Comparison of ENCODE assay signal across 8 cellular contexts in genomic region chr17:7922499-7923289, GRCh38. TPM values are rescaled to one million over a fixed set of nuclear protein-coding genes. Genes with fewer than 3 reads are reported as not detected.
DNase-seq lines count a peak whose midpoint lies in the region; ATAC-seq, FAIRE-seq and TF ChIP-seq lines count a peak whose summit lies in the region.

No MANE protein-coding gene starts in this region.

- peak; percentile 74 for DNase-seq in activated CD4-positive, CD25-positive, alpha-beta regulatory T cell treated with anti-CD3 and anti-CD28 coated beads, Interleukin-2, amount 50 U/mL, for 72 hours
- peak; percentile 76 for DNase-seq in central memory CD4-positive, alpha-beta T cell
- DNase-seq in islet precursor cell (peak; percentile 91), spleen (peak; percentile 95), HTR-8/SVneo (ENCODE audit: insufficient read length, low spot score) (no peak), GF-D8 (lab: John Stamatoyannopoulos, UW) (no peak)

- H3K9me3 ChIP-seq in spleen, result no peaks in the 10 kb centered on the region

- peaks cover 5 to 26% (median 17%) of the 10 kb centered on the region in 6 donors for H3K4me1 ChIP-seq in spleen

- WGBS in spleen, 5 donors, result 5 to 12% (median 6%) methylated on average over 20 to 42 of the region's 42 CpGs

- TF ChIP-seq CTCF in spleen (IDR thresholded peaks at IDR 0.05 in 8 of 11, conservative IDR thresholded peaks at IDR 0.05 in 3 of 11), result peak in 3 of 11 experiments; percentile 4 to 17 (median 10)

- intact Hi-C loops in spleen (cut with DNase I; ENCODE audit: low total_unique reads), result no loop called here

- FAIRE-seq in HTR-8/SVneo (lab: Jason Lieb, UNC), result no peak

- peak overlapping the region; percentile 52 to 83 (median 76) for H3K27ac ChIP-seq in spleen

- peak overlapping the region; percentile 6 to 74 (median 40) for H3K4me3 ChIP-seq in spleen

- no peaks in the 10 kb centered on the region for H3K27me3 ChIP-seq in spleen (replicated peaks in 1 of 7)

- TF ChIP-seq POLR2A in GM18951 (IDR thresholded peaks at IDR 0.05; ENCODE audit: extremely low read depth, insufficient read depth, insufficient read length), result peak; percentile 50
- TF ChIP-seq POLR2A in spleen (IDR thresholded peaks at IDR 0.05), result peak in 2 of 3 donors; percentile 19 to 73

- peaks cover 0 to 11% (median 0%) of the 10 kb centered on the region in 6 donors for H3K36me3 ChIP-seq in spleen

- in situ Hi-C loops in GM18951 (cut with MboI; ENCODE audit: low sequenced_read_pairs, unreplicated experiment), result no loop called here

- ATAC-seq in HG02884 (IDR thresholded peaks at IDR 0.05; ENCODE audit: unreplicated experiment), result no peak

RNA-seq across cellular contexts. Expression of gene RNF227, which starts 6.6 kb away (rescaled TPM):
- total RNA-seq in spleen, result 10 to 100 TPM in 1 of 7 donors, 1 to 10 TPM in 6; 2.5 to 20.7 (median 3.4) TPM
- 1 to 10 TPM; 2.4 to 4.0 (median 3.8) TPM for polyA plus RNA-seq in spleen

RNA-seq across cellular contexts. Expression of gene KCNAB3, which starts 7.0 kb away (rescaled TPM):
- total RNA-seq in spleen, result 1 to 10 TPM; 1.1 to 6.3 (median 4.2) TPM
- 1 to 10 TPM; 2.3 to 5.6 (median 2.9) TPM for polyA plus RNA-seq in spleen

RNA-seq across cellular contexts. Expression of gene TRAPPC1, which starts 9.1 kb away (rescaled TPM):
- total RNA-seq in spleen, result 100 to 1,000 TPM in 3 of 7 donors, 10 to 100 TPM in 4; 71.1 to 120 (median 98.9) TPM
- 100 to 1,000 TPM; 128 to 172 (median 135) TPM for polyA plus RNA-seq in spleen

RNA-seq across cellular contexts. Expression of gene CNTROB, which starts 9.3 kb away (rescaled TPM):
- 10 to 100 TPM; 22.6 to 27.0 (median 25.2) TPM for total RNA-seq in spleen
- polyA plus RNA-seq in spleen, result 10 to 100 TPM; 19.6 to 27.1 (median 24.2) TPM

RNA-seq across cellular contexts. Expression of gene CHD3, which starts 34.1 kb away (rescaled TPM):
- 100 to 1,000 TPM in 2 of 7 donors, 10 to 100 TPM in 5; 60.9 to 117 (median 83.6) TPM for total RNA-seq in spleen
- polyA plus RNA-seq in spleen, result 10 to 100 TPM; 37.0 to 84.3 (median 71.8) TPM

Comparison
In these comparisons a context has a peak if more than half of its experiments do, and no peak if none do; other contexts are left out.
1. DNase-seq: peak in activated CD4-positive, CD25-positive, alpha-beta regulatory T cell treated with anti-CD3 and anti-CD28 coated beads, Interleukin-2, amount 50 U/mL, for 72 hours (single experiment), central memory CD4-positive, alpha-beta T cell (single experiment), islet precursor cell (single experiment) and spleen (single experiment); none in HTR-8/SVneo (single experiment) and GF-D8 (single experiment).